ENCODE assay signal across 12 cellular contexts in the genomic region with DNA sequence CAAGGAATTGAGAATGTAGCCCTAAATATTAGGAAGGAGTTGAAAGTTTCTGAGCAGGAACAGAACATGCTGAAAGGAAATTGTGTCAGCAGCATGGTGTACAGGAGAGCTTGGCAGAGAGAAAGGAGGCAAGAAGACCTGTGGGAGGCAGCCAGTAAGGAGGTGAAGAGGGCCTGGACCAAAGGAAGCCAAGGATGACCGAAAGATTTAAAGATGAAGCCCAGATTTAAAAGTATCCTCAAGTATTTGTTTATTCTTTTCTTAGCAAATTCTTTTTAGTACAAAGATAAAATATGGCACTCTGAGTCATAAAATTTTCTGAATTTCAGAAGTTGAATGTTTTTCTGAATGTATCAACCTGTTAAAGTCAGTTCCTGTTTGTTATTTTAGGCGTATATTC. TPM values are rescaled to one million over a fixed set of nuclear protein-coding genes. Genes with fewer than 3 reads are reported as not detected.
DNase-seq lines count a peak whose midpoint lies in the region; ATAC-seq and TF ChIP-seq lines count a peak whose summit lies in the region.
"Had no signal": no experiment of that assay in that cellular context is flagged by ENCODE, and none has a peak within 500 bp of the region (broad histone marks: within the 10 kb centered on the region; RNA-seq: fewer than 3 reads in every experiment).

No MANE protein-coding gene starts in this region.

- ATAC-seq in GM19351 (IDR thresholded peaks at IDR 0.05; ENCODE audit: unreplicated experiment), result no peak

- no peak overlapping the region for H2BK15ac ChIP-seq in mesenchymal stem cell (ENCODE audit: low read depth, poor library complexity, severe bottlenecking)

- peak overlapping the region; percentile 85 for H3K27ac ChIP-seq in mammary epithelial cell (ENCODE audit: insufficient read depth, low read depth, low read length)
- peak overlapping the region; percentile 2 for H3K27ac ChIP-seq in mesenchymal stem cell (ENCODE audit: low read length, poor library complexity, severe bottlenecking)
- H3K27ac ChIP-seq: cardiac muscle cell had no signal

- in situ Hi-C loops in mammary epithelial cell (cut with MboI; ENCODE audit: low sequenced_read_pairs in 2 of 2), result no loop called here

- no peak overlapping the region for H3K4ac ChIP-seq in mesenchymal stem cell (ENCODE audit: low read depth in 1 of 2, low read length in 2 of 2)

- peaks cover 25% of the 10 kb centered on the region for H3K4me1 ChIP-seq in mammary epithelial cell (ENCODE audit: insufficient read depth, low read length)
- peaks cover 3% of the 10 kb centered on the region for H3K4me1 ChIP-seq in mesenchymal stem cell (ENCODE audit: control insufficient read depth, insufficient read depth, low read depth, low read length)

- 32% methylated on average over 2 of the region's 2 CpGs for WGBS in mammary epithelial cell (ENCODE audit: low coverage, missing lambda C conversion rate)
- WGBS in mesenchymal stem cell, result no CpG with 5 or more reads among the region's 2 CpGs

- H2BK12ac ChIP-seq in mesenchymal stem cell (ENCODE audit: low read length in 2 of 2), result no peak overlapping the region

- CTCF ChIA-PET in mammary epithelial cell (lab: Charles Lee; ENCODE audit: low non-redundant PET), result interaction anchor here (0.7 kb wide), 1 partner anchor 23 kb away, joined by 4 read pairs; no protein-coding TSS in a partner anchor

- dilution Hi-C loops in mammary epithelial cell (cut with HindIII; ENCODE audit: low sequenced_read_pairs), result no loop called here

- peaks cover 7% of the 10 kb centered on the region for H3K36me3 Mint-ChIP-seq in activated naive CD8-positive, alpha-beta T cell
- H3K36me3 Mint-ChIP-seq in activated naive CD8-positive, alpha-beta T cell treated with anti-CD3 and anti-CD28 coated beads for 36 hours, result peaks cover 4% of the 10 kb centered on the region

- peak overlapping the region; percentile 47 for H3K27ac Mint-ChIP-seq in activated naive CD8-positive, alpha-beta T cell
- no peak overlapping the region for H3K27ac Mint-ChIP-seq in activated naive CD8-positive, alpha-beta T cell treated with anti-CD3 and anti-CD28 coated beads for 36 hours

- H3K18ac ChIP-seq in mesenchymal stem cell (ENCODE audit: low read depth in 1 of 2, low read length in 2 of 2), result no peak overlapping the region

- DNase-seq in activated naive CD8-positive, alpha-beta T cell treated with anti-CD3 and anti-CD28 coated beads for 36 hours, result no peak
- DNase-seq in mammary epithelial cell (no peak), mesenchymal stem cell (no peak), NCI-H524 (lab: John Stamatoyannopoulos, UW) (no peak), head of caudate nucleus (no peak), NCI-H1105 treated with DMSO at 0.1 percent for 48 hours (lab: John Stamatoyannopoulos, UW) (no peak)
- DNase-seq: activated CD8-positive, alpha-beta memory T cell treated with anti-CD3 and anti-CD28 coated beads, Interleukin-2, amount 50 U/mL, for 4 hours; mesendoderm; RPMI8226 had no signal

- H3K23ac ChIP-seq in mesenchymal stem cell (ENCODE audit: low read length in 2 of 2), result no peak overlapping the region

- no peak overlapping the region for H2AK5ac ChIP-seq in mesenchymal stem cell (ENCODE audit: low read length, severe bottlenecking)

- H3K14ac ChIP-seq in mesenchymal stem cell (ENCODE audit: low read length in 2 of 2), result no peak overlapping the region

- H2AFZ ChIP-seq in mammary epithelial cell (ENCODE audit: low read depth, low read length) (peak overlapping the region; percentile 46), mesenchymal stem cell (ENCODE audit: low read depth, low read length) (no peak overlapping the region)

- peaks cover 3% of the 10 kb centered on the region for H3K27me3 Mint-ChIP-seq in activated naive CD8-positive, alpha-beta T cell
- peaks cover 11% of the 10 kb centered on the region for H3K27me3 Mint-ChIP-seq in activated naive CD8-positive, alpha-beta T cell treated with anti-CD3 and anti-CD28 coated beads for 36 hours

- peaks cover 49% of the 10 kb centered on the region for H3K4me1 Mint-ChIP-seq in activated naive CD8-positive, alpha-beta T cell (ENCODE audit: low read depth)
- peaks cover 30% of the 10 kb centered on the region for H3K4me1 Mint-ChIP-seq in activated naive CD8-positive, alpha-beta T cell treated with anti-CD3 and anti-CD28 coated beads for 36 hours

- no peaks in the 10 kb centered on the region for H3K27me3 ChIP-seq in mammary epithelial cell (ENCODE audit: insufficient read depth, low read length)
- no peaks in the 10 kb centered on the region for H3K27me3 ChIP-seq in mesenchymal stem cell (ENCODE audit: control insufficient read depth in 1 of 2, insufficient read depth in 1 of 2, low read length in 2 of 2)
- H3K27me3 ChIP-seq: cardiac muscle cell had no signal

- peak overlapping the region; percentile 81 for H3K9ac ChIP-seq in mammary epithelial cell (ENCODE audit: insufficient read depth, low read length)
- H3K9ac ChIP-seq in mesenchymal stem cell (ENCODE audit: low read length), result peak overlapping the region; percentile 90

- peaks cover 81% of the 10 kb centered on the region for H3K79me2 ChIP-seq in mammary epithelial cell (ENCODE audit: insufficient read depth, low read length)

- H3K36me3 ChIP-seq in mammary epithelial cell (ENCODE audit: insufficient read depth, low read length) (no peaks in the 10 kb centered on the region), mesenchymal stem cell (ENCODE audit: control insufficient read depth in 1 of 2, insufficient read depth in 2 of 2, low read depth in 1 of 2, low read length in 2 of 2) (no peaks in the 10 kb centered on the region)
- H3K36me3 ChIP-seq: cardiac muscle cell had no signal

- intact Hi-C loops in mammary epithelial cell (cut with micrococcal nuclease), result no loop called here
- intact Hi-C loops in head of caudate nucleus (cut with DNase I), result no loop called here

- no peak for TF ChIP-seq CTCF in mammary epithelial cell (conservative IDR thresholded peaks at IDR 0.05 in 1 of 2, IDR thresholded peaks at IDR 0.05 in 1 of 2; ENCODE audit: extremely low read depth in 1 of 2, insufficient read depth in 1 of 2, low read depth in 1 of 2, low read length in 2 of 2)

- no peaks in the 10 kb centered on the region for H4K20me1 ChIP-seq in mammary epithelial cell (ENCODE audit: insufficient read depth, low read length)

- H3K4me3 ChIP-seq in mammary epithelial cell (replicated peaks in 1 of 3; ENCODE audit: insufficient read depth in 1 of 3, low read depth in 2 of 3, low read length in 3 of 3), result peak overlapping the region; percentile 47 to 86 (median 78)
- H3K4me3 ChIP-seq in mesenchymal stem cell (ENCODE audit: insufficient read depth in 1 of 2, low read depth in 1 of 2, low read length in 2 of 2), result peak overlapping the region in 1 of 2 experiments; percentile 89
- H3K4me3 ChIP-seq: cardiac muscle cell had no signal

- no peaks in the 10 kb centered on the region for H3K9me3 ChIP-seq in mammary epithelial cell (replicated peaks; ENCODE audit: insufficient read depth, low read length)
- H3K9me3 ChIP-seq in mesenchymal stem cell (ENCODE audit: control insufficient read depth, low read length), result no peaks in the 10 kb centered on the region

- H3K4me3 Mint-ChIP-seq in activated naive CD8-positive, alpha-beta T cell, result peak overlapping the region; percentile 11
- H3K4me3 Mint-ChIP-seq in activated naive CD8-positive, alpha-beta T cell treated with anti-CD3 and anti-CD28 coated beads for 36 hours, result no peak overlapping the region

- H3K4me2 ChIP-seq in mammary epithelial cell (ENCODE audit: insufficient read depth, low read depth, low read length) (peak overlapping the region; percentile 95), mesenchymal stem cell (ENCODE audit: low read length, poor library complexity, severe bottlenecking) (no peak overlapping the region)

- H2BK120ac ChIP-seq in mesenchymal stem cell (ENCODE audit: low read depth, low read length), result no peak overlapping the region

- H4K8ac ChIP-seq in mesenchymal stem cell (ENCODE audit: low read length), result no peak overlapping the region

- no peak overlapping the region for H2BK5ac ChIP-seq in mesenchymal stem cell (ENCODE audit: low read depth, low read length, poor library complexity, severe bottlenecking)

- H3K79me1 ChIP-seq in mesenchymal stem cell (replicated peaks; ENCODE audit: low read length, poor library complexity, severe bottlenecking), result peaks cover 2% of the 10 kb centered on the region

- no peak overlapping the region for H4K91ac ChIP-seq in mesenchymal stem cell (ENCODE audit: low read length)

- H3K9me3 Mint-ChIP-seq in activated naive CD8-positive, alpha-beta T cell (ENCODE audit: low read depth), result no peaks in the 10 kb centered on the region
- no peaks in the 10 kb centered on the region for H3K9me3 Mint-ChIP-seq in activated naive CD8-positive, alpha-beta T cell treated with anti-CD3 and anti-CD28 coated beads for 36 hours

- no TSS peak for BruUV-seq in mammary epithelial cell (replicated peaks; lab: Mats Ljungman, UMichigan)

RNA-seq across cellular contexts. Expression of a gene that starts 3.5 kb away (rescaled TPM):
- 1 to 10 TPM; 4.4 to 5.2 TPM for total RNA-seq in activated naive CD8-positive, alpha-beta T cell treated with anti-CD3 and anti-CD28 coated beads for 36 hours
- 10 to 100 TPM; 28.8 to 49.5 TPM for total RNA-seq in mammary epithelial cell
- 13.3 TPM for polyA plus RNA-seq in mammary epithelial cell
- 30.9 TPM for polyA minus RNA-seq in mammary epithelial cell
- polyA plus RNA-seq in mesenchymal stem cell (2013, experiment 1 of 2), result 32.4 TPM
- 32.9 TPM for polyA plus RNA-seq in mesenchymal stem cell (2013, experiment 2 of 2)

RNA-seq across cellular contexts. Expression of a gene that starts 35.4 kb away (rescaled TPM):
- under 1 TPM in 1 of 2 experiments, not detected in 1; 0.32 TPM for total RNA-seq in activated naive CD8-positive, alpha-beta T cell treated with anti-CD3 and anti-CD28 coated beads for 36 hours
- total RNA-seq in mammary epithelial cell, result 100 to 1,000 TPM in 1 of 2 donors, 1 to 10 TPM in 1; 1.3 to 157 TPM
- polyA plus RNA-seq in mammary epithelial cell, result 1.3 TPM
- not detected for polyA minus RNA-seq in mammary epithelial cell
- polyA plus RNA-seq in mesenchymal stem cell (2013, experiment 1 of 2), result 14.7 TPM
- polyA plus RNA-seq in mesenchymal stem cell (2013, experiment 2 of 2), result 14.8 TPM

Comparison
In these comparisons a context has a peak if more than half of its experiments do, and no peak if none do; other contexts are left out.
1. RNA of a gene that starts 3.5 kb away (total RNA-seq): 28.8 to 49.5 TPM in mammary epithelial cell; 4.4 to 5.2 TPM in activated naive CD8-positive, alpha-beta T cell treated with anti-CD3 and anti-CD28 coated beads for 36 hours; every median in the first group is over 4 times any median in the second.